19 cellular contexts compared by ENCODE assay signal in the genomic region with DNA sequence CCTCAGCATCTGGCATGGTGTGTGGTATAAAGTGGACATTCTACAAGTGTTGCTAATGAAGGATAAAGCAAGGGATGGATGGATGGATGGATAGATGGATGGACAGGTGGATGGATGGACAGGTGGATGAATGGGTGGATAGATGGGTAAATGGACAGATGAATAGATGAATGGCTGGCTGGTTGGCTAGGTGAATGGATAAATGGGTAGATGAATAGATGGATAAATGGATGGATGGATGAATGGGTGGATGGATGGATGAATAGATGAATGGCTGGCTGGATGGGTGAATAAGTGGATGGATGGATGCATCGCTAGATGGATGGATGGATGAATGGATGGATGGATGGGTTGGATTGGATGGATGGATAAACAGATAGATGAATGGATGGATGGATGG.
"Had no signal": no experiment of that assay in that cellular context is flagged by ENCODE, and none has a peak within 500 bp of the region (broad histone marks: within the 10 kb centered on the region; RNA-seq: fewer than 3 reads in every experiment).

No MANE protein-coding gene starts in this region.

- H3K4me1 ChIP-seq: gastrocnemius medialis, heart right ventricle, left lung, lower lobe of right lung had no signal

- H3K4me3 ChIP-seq: coronary artery, dorsolateral prefrontal cortex, esophagus squamous epithelium, gastrocnemius medialis, heart right ventricle, left lung, lower lobe of right lung had no signal

- H3K36me3 ChIP-seq: gastrocnemius medialis, heart right ventricle, left lung, lower lobe of right lung had no signal

- H3K27ac ChIP-seq: coronary artery, dorsolateral prefrontal cortex, esophagus squamous epithelium, gastrocnemius medialis, heart right ventricle, left lung, lower lobe of right lung had no signal

- DNase-seq: dermis blood vessel endothelial cell; dorsolateral prefrontal cortex; effector CD4-positive, alpha-beta T cell; effector memory CD4-positive, alpha-beta T cell; esophagus squamous epithelium; foreskin fibroblast; foreskin melanocyte; gastrocnemius medialis; glutamatergic neuron; head of caudate nucleus; heart right ventricle; hippocampal formation; left cardiac atrium; left lung; left ventricle myocardium superior; lower lobe of right lung; mesendoderm; midbrain had no signal

- H3K27me3 ChIP-seq: dorsolateral prefrontal cortex, esophagus squamous epithelium, gastrocnemius medialis, heart right ventricle, left lung had no signal

- H3K9me3 ChIP-seq: esophagus squamous epithelium, gastrocnemius medialis, heart right ventricle, left lung, lower lobe of right lung had no signal

- ATAC-seq: gastrocnemius medialis, heart right ventricle, left cardiac atrium, left lung, left ventricle myocardium superior, lower lobe of right lung had no signal
